23 cellular contexts compared by ENCODE assay signal in the genomic region with DNA sequence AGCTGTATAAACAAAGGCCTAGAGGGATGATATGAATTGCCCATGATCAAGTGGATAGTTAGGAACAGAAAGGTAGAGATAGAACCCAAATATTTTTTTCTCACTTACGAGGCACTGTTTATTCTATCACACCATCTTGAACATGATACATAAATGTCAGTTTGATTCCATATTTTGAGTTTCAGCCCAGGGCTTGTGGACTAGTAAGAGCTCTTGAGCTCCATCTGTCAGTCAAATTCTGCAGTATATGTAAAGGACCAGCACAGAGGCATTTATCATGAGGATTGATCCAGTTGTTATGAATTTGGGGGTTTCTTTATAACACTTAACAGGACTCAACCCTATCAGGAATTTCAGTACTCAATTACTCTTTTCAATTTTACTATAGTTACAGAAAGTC. TPM values are rescaled to one million over a fixed set of nuclear protein-coding genes. Genes with fewer than 3 reads are reported as not detected.
DNase-seq lines count a peak whose midpoint lies in the region; ATAC-seq, FAIRE-seq and TF ChIP-seq lines count a peak whose summit lies in the region.
"Had no signal": no experiment of that assay in that cellular context is flagged by ENCODE, and none has a peak within 500 bp of the region (broad histone marks: within the 10 kb centered on the region; RNA-seq: fewer than 3 reads in every experiment).

No MANE protein-coding gene starts in this region.

- H3K56ac ChIP-seq in mesendoderm (ENCODE audit: low read length): no peak overlapping the region

- no peaks in the 10 kb centered on the region for H3K36me3 ChIP-seq in A673 (ENCODE audit: insufficient read depth, low read length, poor library complexity, severe bottlenecking)
- H3K36me3 ChIP-seq in BLaER1: peaks cover 11% of the 10 kb centered on the region
- no peaks in the 10 kb centered on the region; the same call in 2 of the 3 replicates for H3K36me3 ChIP-seq in K562 (ENCODE audit: control insufficient read depth, insufficient read depth, low read length)
- H3K36me3 ChIP-seq in mesendoderm (ENCODE audit: control insufficient read depth, insufficient read depth, low read length): no peaks in the 10 kb centered on the region

- POLR2A ChIA-PET in A673 (lab: Charles Lee; ENCODE audit: low non-redundant PET) (no interaction called here), K562 (lab: Yijun Ruan, JAX) (no interaction called here)

- CTCF ChIA-PET in A673 (lab: Charles Lee): no interaction called here
- CTCF ChIA-PET in K562 (lab: Yijun Ruan, JAX; ENCODE audit: low intra/inter-chr PET ratio): no interaction called here

- intact Hi-C loops in A673 (cut with micrococcal nuclease; ENCODE audit: unreplicated experiment): no loop called here
- intact Hi-C loops in K562 (cut with micrococcal nuclease): no loop called here

- H3K4ac ChIP-seq in mesendoderm (ENCODE audit: low read depth, low read length): no peak overlapping the region

- no peak overlapping the region for H2BK120ac ChIP-seq in mesendoderm (ENCODE audit: low read depth, low read length)

- no peaks in the 10 kb centered on the region for H3K4me1 ChIP-seq in A673 (ENCODE audit: insufficient read depth, low read length, poor library complexity, severe bottlenecking)
- H3K4me1 ChIP-seq in BLaER1: peaks cover 93% of the 10 kb centered on the region
- peaks cover 20 to 30% of the 10 kb centered on the region in 2 experiments for H3K4me1 ChIP-seq in K562 (replicated peaks in 1 of 2; ENCODE audit: control insufficient read depth in 2 of 2, insufficient read depth in 2 of 2, low read length in 2 of 2)
- H3K4me1 ChIP-seq in mesendoderm (ENCODE audit: control insufficient read depth, low read depth, low read length): no peaks in the 10 kb centered on the region

- no peak for FAIRE-seq in K562 (lab: Jason Lieb, UNC)
- FAIRE-seq: G401.6, GM19239, H1 had no signal

- H3K4me3 ChIP-seq in A673 (ENCODE audit: low read depth, low read length, poor library complexity, severe bottlenecking) (no peak overlapping the region), BLaER1 (no peak overlapping the region), K562 (no peak overlapping the region), mesendoderm (ENCODE audit: low read length) (no peak overlapping the region)

- no peak for TF ChIP-seq POLR2A in K562 (conservative IDR thresholded peaks at IDR 0.05)

- H3K9ac ChIP-seq in BLaER1: no peak overlapping the region
- H3K9ac ChIP-seq in K562 (ENCODE audit: insufficient read depth in 1 of 2, low read depth in 2 of 2, low read length in 2 of 2): no peak overlapping the region
- no peak overlapping the region for H3K9ac ChIP-seq in mesendoderm (ENCODE audit: low read length)

- no peak for DNase-seq in A673 (ENCODE audit: low spot score)
- DNase-seq in OCI-M1 (lab: John Stamatoyannopoulos, UW): peak; percentile 59
- no peak for DNase-seq in K562 (ENCODE audit: extremely low read depth in 1 of 4, low spot score in 3 of 4)
- no peak for DNase-seq in NCI-H187 treated with DMSO at 0.1 percent for 48 hours (lab: John Stamatoyannopoulos, UW)
- no peak for DNase-seq in mesendoderm
- DNase-seq in NCI-H345 (lab: John Stamatoyannopoulos, UW): no peak
- DNase-seq: Calu3; CD8-positive, alpha-beta memory T cell; MM.1S; NCI-H1092; NCI-H1436; NCI-H1930; NCI-H446 treated with DMSO at 0.1 percent for 48 hours; NCI-H526 treated with DMSO at 0.1 percent for 48 hours; PC-3; SHP77 had no signal

- H3K23ac ChIP-seq in mesendoderm (ENCODE audit: low read length): no peak overlapping the region

- H4K5ac ChIP-seq in mesendoderm (ENCODE audit: low read length): no peak overlapping the region

- no peak overlapping the region for H2AFZ ChIP-seq in K562 (ENCODE audit: low read depth, low read length)

- no peaks in the 10 kb centered on the region for H3K9me1 ChIP-seq in K562 (ENCODE audit: control insufficient read depth, insufficient read depth, low read length)

- H3K9me3 ChIP-seq in A673 (ENCODE audit: low read depth, low read length, poor library complexity, severe bottlenecking): no peaks in the 10 kb centered on the region
- H3K9me3 ChIP-seq in BLaER1: no peaks in the 10 kb centered on the region
- no peaks in the 10 kb centered on the region for H3K9me3 ChIP-seq in K562 (replicated peaks; ENCODE audit: control insufficient read depth, insufficient read depth, low read depth, low read length)

- H2BK15ac ChIP-seq in mesendoderm (replicated peaks; ENCODE audit: low read depth): no peak overlapping the region

- in situ Hi-C loops in K562 (cut with MboI): no loop called here

- TF ChIP-seq EP300 in K562 (IDR thresholded peaks at IDR 0.05; ENCODE audit: low read length): no peak

- no peak overlapping the region for H3K27ac ChIP-seq in A673 (ENCODE audit: low read depth, low read length, poor library complexity, severe bottlenecking)
- no peak overlapping the region for H3K27ac ChIP-seq in BLaER1
- H3K27ac ChIP-seq in K562 (ENCODE audit: extremely low read depth, low read depth, low read length): no peak overlapping the region
- H3K27ac ChIP-seq in mesendoderm (ENCODE audit: low read depth, low read length): no peak overlapping the region
- H3K27ac ChIP-seq: C4-2B had no signal

- ATAC-seq in K562: no peak
- ATAC-seq: PC-3 had no signal

- BruUV-seq in A673 (replicated peaks; lab: Mats Ljungman, UMichigan): no TSS peak
- no TSS peak for BruUV-seq in K562 (replicated peaks; lab: Mats Ljungman, UMichigan)

- 0 out of 2 replicates have a peak, but pooled peaks have one; percentile 15 for TF ChIP-seq CTCF in A673 (conservative IDR thresholded peaks at IDR 0.05; ENCODE audit: low read depth, low read length)
- no peak; a peak in 1 of 6 replicates for TF ChIP-seq CTCF in K562 (IDR thresholded peaks at IDR 0.05 in 2 of 3, conservative IDR thresholded peaks at IDR 0.05 in 1 of 3; ENCODE audit: insufficient read depth in 2 of 3, low read depth in 1 of 3, low read length in 3 of 3)

- no peaks in the 10 kb centered on the region for H3K79me1 ChIP-seq in mesendoderm (ENCODE audit: low read length)

- WGBS in K562 (ENCODE audit: insufficient coverage, low coverage, missing lambda C conversion rate): 85% methylated on average over 1 of the region's 1 CpG
- no CpG with 5 or more reads among the region's 1 CpG for WGBS in mesendoderm (ENCODE audit: extremely low coverage, insufficient coverage, low lambda C conversion rate)

- TF ChIP-seq RAD21 in K562 (CRISPR knock-in tag; conservative IDR thresholded peaks at IDR 0.05 in 1 of 2, IDR thresholded peaks at IDR 0.05 in 1 of 2): no peak

- peaks cover 11% of the 10 kb centered on the region for H3K27me3 ChIP-seq in A673 (replicated peaks; ENCODE audit: insufficient read depth, low read depth, low read length, poor library complexity)
- H3K27me3 ChIP-seq in BLaER1: no peaks in the 10 kb centered on the region
- H3K27me3 ChIP-seq in K562 (ENCODE audit: control insufficient read depth in 2 of 2, insufficient read depth in 2 of 2, low read length in 2 of 2): no peaks in the 10 kb centered on the region
- peaks cover 12% of the 10 kb centered on the region for H3K27me3 ChIP-seq in mesendoderm (ENCODE audit: insufficient read depth, low read length, poor library complexity)

- H4K8ac ChIP-seq in mesendoderm (ENCODE audit: low read depth, low read length): no peak overlapping the region

- H3K4me2 ChIP-seq in BLaER1 (peak overlapping the region; percentile 96), K562 (ENCODE audit: insufficient read depth, low read length) (no peak overlapping the region), mesendoderm (ENCODE audit: low read length) (no peak overlapping the region)

- no peak overlapping the region for H2AK5ac ChIP-seq in mesendoderm (ENCODE audit: low read length)

- no peak overlapping the region for H2BK5ac ChIP-seq in mesendoderm (ENCODE audit: low read length)

- H3K79me2 ChIP-seq in K562 (ENCODE audit: control insufficient read depth, insufficient read depth, low read length): peaks cover 27% of the 10 kb centered on the region
- H3K79me2 ChIP-seq in mesendoderm (ENCODE audit: control insufficient read depth, insufficient read depth, low read length): no peaks in the 10 kb centered on the region

- no peak overlapping the region for H3K18ac ChIP-seq in mesendoderm (ENCODE audit: low read length)

- no peaks in the 10 kb centered on the region for H4K20me1 ChIP-seq in BLaER1
- no peaks in the 10 kb centered on the region for H4K20me1 ChIP-seq in K562 (replicated peaks; ENCODE audit: control insufficient read depth, insufficient read depth, low read length)

TF ChIP-seq in K562, 482 proteins besides CTCF, POLR2A, EP300 and RAD21:
- TF ChIP-seq MEIS2 (IDR thresholded peaks at IDR 0.05; ENCODE audit: partially characterized antibody): peak; percentile 27
- no peak for TF ChIP-seq ZNF311 (CRISPR knock-in tag; IDR thresholded peaks at IDR 0.05)
- peak; percentile 81 for TF ChIP-seq PKNOX1 (IDR thresholded peaks at IDR 0.05)

RNA-seq across cellular contexts. Expression of gene SLC27A2, which starts 4.8 kb away (rescaled TPM):
- 0.77 and 0.79 TPM in 2 replicates for total RNA-seq in A673 (2021)
- total RNA-seq in K562 (2011; cell fraction: chromatin; rRNA removed; ENCODE audit: low replicate concordance): 18.7 and 19.9 TPM in 2 replicates
- 25.3 and 28.2 TPM in 2 replicates for total RNA-seq in K562 (2011; cell fraction: nucleolus; rRNA removed)
- 18.4 and 21.5 TPM in 2 replicates for total RNA-seq in K562 (2011; cell fraction: nucleoplasm; rRNA removed)
- 28.0 and 29.3 TPM in 2 replicates for total RNA-seq in K562 (2014; rRNA removed)
- 22.7 and 25.0 TPM in 2 replicates for total RNA-seq in K562 (2014; rRNA removed; fragmentation: Illumina TruSeq; extraction: Trizol)
- 33.1 and 38.0 TPM in 2 replicates for total RNA-seq in K562 (2015; rRNA removed; fragmentation: Illumina TruSeq; extraction: Trizol)
- total RNA-seq in K562 (2021): 20.9 and 24.4 TPM in 2 replicates
- 17.5 and 17.8 TPM in 2 replicates for polyA plus RNA-seq in K562 (2011; rRNA removed)
- polyA plus RNA-seq in K562 (2011; cell fraction: cytosol; rRNA removed): 12.9 and 18.4 TPM in 2 replicates
- 8.3 and 8.7 TPM in 2 replicates for polyA plus RNA-seq in K562 (2011; cell fraction: nucleus; rRNA removed)
- polyA plus RNA-seq in K562 (2012): 20.3 and 44.3 TPM in 2 replicates
- 18.8 and 24.2 TPM in 2 replicates for polyA plus RNA-seq in K562 (2014; fragmentation: Illumina TruSeq; extraction: Trizol)
- 1 to 10 TPM; 4.9 to 6.8 TPM for polyA plus RNA-seq in K562 (2014; fragmentation: Nextera tagmentation; extraction: Ambion mirVana)
- 16.6 and 27.7 TPM in 2 replicates for polyA plus RNA-seq in K562 (2014; rRNA removed)
- 27.3 and 31.1 TPM in 2 replicates for polyA minus RNA-seq in K562 (2011; rRNA and poly(A)+ RNA removed)
- polyA minus RNA-seq in K562 (2011; cell fraction: cytosol; rRNA and poly(A)+ RNA removed): 15.9 and 19.0 TPM in 2 replicates
- polyA minus RNA-seq in K562 (2011; cell fraction: nucleus; rRNA and poly(A)+ RNA removed): 11.8 and 13.1 TPM in 2 replicates
- polyA plus RNA-seq in mesendoderm (2013, experiment 1 of 2): 2.1 TPM
- 2.0 TPM for polyA plus RNA-seq in mesendoderm (2013, experiment 2 of 2)
- total RNA-seq: LHCN-M2, RPMI7951 had no signal

Comparison
In these comparisons a context has a peak if more than half of its experiments do, and no peak if none do; other contexts are left out.
1. RNA of gene SLC27A2, which starts 4.8 kb away (total RNA-seq): 18.4 to 38.0 TPM in K562; 0.77 to 0.79 TPM in A673; every median in the first group is over 10 times any median in the second.